Comparison of ENCODE assay signal across 1 cellular context in the genomic region with DNA sequence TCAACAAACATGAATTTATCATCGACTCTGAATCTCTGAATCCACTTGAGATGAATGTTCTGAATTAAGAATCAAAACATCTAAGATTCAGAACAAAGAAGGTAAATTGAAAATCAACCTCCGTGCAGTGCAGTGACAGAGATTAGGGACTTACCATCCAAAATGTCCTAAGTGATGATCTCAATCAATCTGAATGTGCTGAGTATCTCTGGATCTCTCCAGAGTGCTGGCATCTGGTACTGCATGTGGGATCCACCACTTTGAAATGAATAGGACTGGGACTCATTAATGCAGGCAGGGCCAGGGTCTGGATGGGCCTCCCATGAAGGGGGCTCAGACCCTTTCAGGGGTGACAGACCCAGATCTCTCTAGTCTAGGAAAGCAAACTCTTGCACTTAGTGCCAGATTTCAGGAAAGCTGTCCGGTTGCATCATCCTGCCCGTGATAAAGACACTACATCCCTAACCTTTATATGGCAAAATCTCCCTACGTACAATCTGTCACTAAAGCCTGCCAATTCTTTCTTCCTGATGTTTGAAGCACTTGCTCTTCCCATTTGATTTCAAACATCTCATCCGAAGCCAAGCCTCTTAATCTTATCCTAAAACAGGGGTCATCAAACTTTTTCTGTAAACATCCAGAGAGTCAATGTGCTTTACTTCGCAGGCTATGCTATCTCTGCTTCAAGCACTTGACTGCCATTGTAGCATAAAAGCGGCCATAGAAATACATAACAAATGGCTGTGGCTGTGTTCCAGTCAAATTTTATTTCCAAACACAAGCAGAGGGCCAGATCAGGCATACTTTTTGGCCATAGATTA.
TF ChIP-seq lines count a peak whose summit lies in the region.

No MANE protein-coding gene starts in this region.

TF ChIP-seq in SK-N-SH, 30 proteins besides CTCF, POLR2A, EP300 and RAD21 (continued from another document):
- TF ChIP-seq, protein P1, sequence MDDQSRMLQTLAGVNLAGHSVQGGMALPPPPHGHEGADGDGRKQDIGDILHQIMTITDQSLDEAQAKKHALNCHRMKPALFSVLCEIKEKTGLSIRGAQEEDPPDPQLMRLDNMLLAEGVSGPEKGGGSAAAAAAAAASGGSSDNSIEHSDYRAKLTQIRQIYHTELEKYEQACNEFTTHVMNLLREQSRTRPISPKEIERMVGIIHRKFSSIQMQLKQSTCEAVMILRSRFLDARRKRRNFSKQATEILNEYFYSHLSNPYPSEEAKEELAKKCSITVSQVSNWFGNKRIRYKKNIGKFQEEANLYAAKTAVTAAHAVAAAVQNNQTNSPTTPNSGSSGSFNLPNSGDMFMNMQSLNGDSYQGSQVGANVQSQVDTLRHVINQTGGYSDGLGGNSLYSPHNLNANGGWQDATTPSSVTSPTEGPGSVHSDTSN (IDR thresholded peaks at IDR 0.05): no peak
- no peak for TF ChIP-seq NRF1 (IDR thresholded peaks at IDR 0.05; ENCODE audit: low read depth, low read length)
- TF ChIP-seq TCF12 (IDR thresholded peaks at IDR 0.05): no peak
- TF ChIP-seq, protein P2, sequence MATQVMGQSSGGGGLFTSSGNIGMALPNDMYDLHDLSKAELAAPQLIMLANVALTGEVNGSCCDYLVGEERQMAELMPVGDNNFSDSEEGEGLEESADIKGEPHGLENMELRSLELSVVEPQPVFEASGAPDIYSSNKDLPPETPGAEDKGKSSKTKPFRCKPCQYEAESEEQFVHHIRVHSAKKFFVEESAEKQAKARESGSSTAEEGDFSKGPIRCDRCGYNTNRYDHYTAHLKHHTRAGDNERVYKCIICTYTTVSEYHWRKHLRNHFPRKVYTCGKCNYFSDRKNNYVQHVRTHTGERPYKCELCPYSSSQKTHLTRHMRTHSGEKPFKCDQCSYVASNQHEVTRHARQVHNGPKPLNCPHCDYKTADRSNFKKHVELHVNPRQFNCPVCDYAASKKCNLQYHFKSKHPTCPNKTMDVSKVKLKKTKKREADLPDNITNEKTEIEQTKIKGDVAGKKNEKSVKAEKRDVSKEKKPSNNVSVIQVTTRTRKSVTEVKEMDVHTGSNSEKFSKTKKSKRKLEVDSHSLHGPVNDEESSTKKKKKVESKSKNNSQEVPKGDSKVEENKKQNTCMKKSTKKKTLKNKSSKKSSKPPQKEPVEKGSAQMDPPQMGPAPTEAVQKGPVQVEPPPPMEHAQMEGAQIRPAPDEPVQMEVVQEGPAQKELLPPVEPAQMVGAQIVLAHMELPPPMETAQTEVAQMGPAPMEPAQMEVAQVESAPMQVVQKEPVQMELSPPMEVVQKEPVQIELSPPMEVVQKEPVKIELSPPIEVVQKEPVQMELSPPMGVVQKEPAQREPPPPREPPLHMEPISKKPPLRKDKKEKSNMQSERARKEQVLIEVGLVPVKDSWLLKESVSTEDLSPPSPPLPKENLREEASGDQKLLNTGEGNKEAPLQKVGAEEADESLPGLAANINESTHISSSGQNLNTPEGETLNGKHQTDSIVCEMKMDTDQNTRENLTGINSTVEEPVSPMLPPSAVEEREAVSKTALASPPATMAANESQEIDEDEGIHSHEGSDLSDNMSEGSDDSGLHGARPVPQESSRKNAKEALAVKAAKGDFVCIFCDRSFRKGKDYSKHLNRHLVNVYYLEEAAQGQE (IDR thresholded peaks at IDR 0.05; ENCODE audit: low read depth, low read length): no peak
- TF ChIP-seq, protein P3, sequence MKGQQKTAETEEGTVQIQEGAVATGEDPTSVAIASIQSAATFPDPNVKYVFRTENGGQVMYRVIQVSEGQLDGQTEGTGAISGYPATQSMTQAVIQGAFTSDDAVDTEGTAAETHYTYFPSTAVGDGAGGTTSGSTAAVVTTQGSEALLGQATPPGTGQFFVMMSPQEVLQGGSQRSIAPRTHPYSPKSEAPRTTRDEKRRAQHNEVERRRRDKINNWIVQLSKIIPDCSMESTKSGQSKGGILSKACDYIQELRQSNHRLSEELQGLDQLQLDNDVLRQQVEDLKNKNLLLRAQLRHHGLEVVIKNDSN (IDR thresholded peaks at IDR 0.05; ENCODE audit: borderline replicate concordance, low read depth): no peak
- TF ChIP-seq MEF2A (IDR thresholded peaks at IDR 0.05; ENCODE audit: borderline replicate concordance, low read depth): no peak
- no peak for TF ChIP-seq FOSL2 (IDR thresholded peaks at IDR 0.05; ENCODE audit: borderline replicate concordance, low read depth)
- TF ChIP-seq GATA2 (CRISPR knock-in tag; IDR thresholded peaks at IDR 0.05): no peak
- TF ChIP-seq, protein P4, sequence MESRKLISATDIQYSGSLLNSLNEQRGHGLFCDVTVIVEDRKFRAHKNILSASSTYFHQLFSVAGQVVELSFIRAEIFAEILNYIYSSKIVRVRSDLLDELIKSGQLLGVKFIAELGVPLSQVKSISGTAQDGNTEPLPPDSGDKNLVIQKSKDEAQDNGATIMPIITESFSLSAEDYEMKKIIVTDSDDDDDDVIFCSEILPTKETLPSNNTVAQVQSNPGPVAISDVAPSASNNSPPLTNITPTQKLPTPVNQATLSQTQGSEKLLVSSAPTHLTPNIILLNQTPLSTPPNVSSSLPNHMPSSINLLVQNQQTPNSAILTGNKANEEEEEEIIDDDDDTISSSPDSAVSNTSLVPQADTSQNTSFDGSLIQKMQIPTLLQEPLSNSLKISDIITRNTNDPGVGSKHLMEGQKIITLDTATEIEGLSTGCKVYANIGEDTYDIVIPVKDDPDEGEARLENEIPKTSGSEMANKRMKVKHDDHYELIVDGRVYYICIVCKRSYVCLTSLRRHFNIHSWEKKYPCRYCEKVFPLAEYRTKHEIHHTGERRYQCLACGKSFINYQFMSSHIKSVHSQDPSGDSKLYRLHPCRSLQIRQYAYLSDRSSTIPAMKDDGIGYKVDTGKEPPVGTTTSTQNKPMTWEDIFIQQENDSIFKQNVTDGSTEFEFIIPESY (IDR thresholded peaks at IDR 0.05; ENCODE audit: borderline replicate concordance, low read depth): no peak
- TF ChIP-seq, protein P5, sequence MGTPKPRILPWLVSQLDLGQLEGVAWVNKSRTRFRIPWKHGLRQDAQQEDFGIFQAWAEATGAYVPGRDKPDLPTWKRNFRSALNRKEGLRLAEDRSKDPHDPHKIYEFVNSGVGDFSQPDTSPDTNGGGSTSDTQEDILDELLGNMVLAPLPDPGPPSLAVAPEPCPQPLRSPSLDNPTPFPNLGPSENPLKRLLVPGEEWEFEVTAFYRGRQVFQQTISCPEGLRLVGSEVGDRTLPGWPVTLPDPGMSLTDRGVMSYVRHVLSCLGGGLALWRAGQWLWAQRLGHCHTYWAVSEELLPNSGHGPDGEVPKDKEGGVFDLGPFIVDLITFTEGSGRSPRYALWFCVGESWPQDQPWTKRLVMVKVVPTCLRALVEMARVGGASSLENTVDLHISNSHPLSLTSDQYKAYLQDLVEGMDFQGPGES (IDR thresholded peaks at IDR 0.05; ENCODE audit: low read depth, low read length): no peak
- TF ChIP-seq MXI1 (IDR thresholded peaks at IDR 0.05; ENCODE audit: low read depth, low read length): no peak
- TF ChIP-seq, protein P6, sequence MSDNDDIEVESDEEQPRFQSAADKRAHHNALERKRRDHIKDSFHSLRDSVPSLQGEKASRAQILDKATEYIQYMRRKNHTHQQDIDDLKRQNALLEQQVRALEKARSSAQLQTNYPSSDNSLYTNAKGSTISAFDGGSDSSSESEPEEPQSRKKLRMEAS (IDR thresholded peaks at IDR 0.05; ENCODE audit: low read depth): no peak
- no peak for TF ChIP-seq JUND (IDR thresholded peaks at IDR 0.05)
- no peak for TF ChIP-seq EZH2phosphoT487 (IDR thresholded peaks at IDR 0.05; ENCODE audit: borderline replicate concordance, low read depth)
- no peak for TF ChIP-seq SIN3A (IDR thresholded peaks at IDR 0.05; ENCODE audit: borderline replicate concordance, low read depth, low read length)
